Comparison of ENCODE assay signal across 1 cellular context in genomic region chr7:12258074-12258473, GRCh38.
TF ChIP-seq lines count a peak whose summit lies in the region.

No MANE protein-coding gene starts in this region.

TF ChIP-seq in GM23338, 12 proteins besides CTCF, POLR2A, EP300 and RAD21 (continued from another document):
- TF ChIP-seq REST (IDR thresholded peaks at IDR 0.05; ENCODE audit: unreplicated experiment): no peak
- no peak for TF ChIP-seq NANOG (IDR thresholded peaks at IDR 0.05; ENCODE audit: borderline replicate concordance)
- no peak for TF ChIP-seq POLR2AphosphoS5 (IDR thresholded peaks at IDR 0.05; ENCODE audit: low read depth)
- TF ChIP-seq EZH2 (IDR thresholded peaks at IDR 0.05; ENCODE audit: low read depth, unreplicated experiment): no peak
- TF ChIP-seq ZNF462 (CRISPR knock-in tag; IDR thresholded peaks at IDR 0.05): no peak
- TF ChIP-seq ZNF114 (CRISPR knock-in tag; IDR thresholded peaks at IDR 0.05): no peak
- TF ChIP-seq CREB1 (CRISPR knock-in tag; IDR thresholded peaks at IDR 0.05; ENCODE audit: low read depth): no peak
- TF ChIP-seq ETS1 (IDR thresholded peaks at IDR 0.05): no peak
TF ChIP-seq in GM23338: peak in this region for 0.
